ENCODE assay signal across 16 cellular contexts in genomic region chr4:3491681-3492405, GRCh38. TPM values are rescaled to one million over a fixed set of nuclear protein-coding genes. Genes with fewer than 3 reads are reported as not detected.
A peak's percentile ranks its signal among the peaks of the same experiment; 100 is the strongest.
DNase-seq lines count a peak whose midpoint lies in the region; TF ChIP-seq lines count a peak whose summit lies in the region.
"Had no signal": no experiment of that assay in that cellular context is flagged by ENCODE, and none has a peak within 500 bp of the region (broad histone marks: within the 10 kb centered on the region; RNA-seq: fewer than 3 reads in every experiment).

No MANE protein-coding gene starts in this region.

- H3K27ac ChIP-seq in tibial artery = no peak overlapping the region
- H3K27ac ChIP-seq in thyroid gland = no peak overlapping the region
- H3K27ac ChIP-seq: breast epithelium, pancreas had no signal

- H3K27me3 ChIP-seq in tibial artery = peaks cover 0 to 51% of the 10 kb centered on the region in 2 donors
- no peaks in the 10 kb centered on the region for H3K27me3 ChIP-seq in thyroid gland
- H3K27me3 ChIP-seq: pancreas had no signal

- WGBS in thyroid gland, 2 donors = 48 to 71% methylated on average over 12 of the region's 17 CpGs

- no peak for TF ChIP-seq POLR2A in thyroid gland (IDR thresholded peaks at IDR 0.05)

- H3K4me3 ChIP-seq in tibial artery (no peak overlapping the region), thyroid gland (replicated peaks in 1 of 3) (no peak overlapping the region)
- H3K4me3 ChIP-seq: breast epithelium, pancreas had no signal

- no peaks in the 10 kb centered on the region for H3K9me3 ChIP-seq in tibial artery
- H3K9me3 ChIP-seq in thyroid gland = no peaks in the 10 kb centered on the region
- H3K9me3 ChIP-seq: breast epithelium, pancreas had no signal

- TF ChIP-seq CTCF in tibial artery (IDR thresholded peaks at IDR 0.05) (no peak), thyroid gland (IDR thresholded peaks at IDR 0.05) (no peak)

- DNase-seq in EL (peak; percentile 34), NCI-H69 (lab: John Stamatoyannopoulos, UW) (peak; percentile 47), fibroblast of gingiva (ENCODE audit: low read depth) (peak; percentile 32), non-pigmented ciliary epithelial cell (ENCODE audit: low read depth) (peak; percentile 1), tibial artery (no peak), HuH-7.5 (ENCODE audit: low spot score) (no peak), thyroid gland (no peak)
- no peak for DNase-seq in activated naive CD4-positive, alpha-beta T cell treated with anti-CD3 and anti-CD28 coated beads, Interleukin-2, amount 50 U/mL, for 16 hours
- DNase-seq: activated CD4-positive, CD25-positive, alpha-beta regulatory T cell treated with anti-CD3 and anti-CD28 coated beads, Interleukin-2, amount 50 U/mL, for 72 hours; activated CD8-positive, alpha-beta memory T cell treated with anti-CD3 and anti-CD28 coated beads, Interleukin-2, amount 50 U/mL, for 4 hours; CD4-positive, alpha-beta T cell; glutamatergic neuron; midbrain; T-helper 2 cell had no signal

- H3K4me1 ChIP-seq in tibial artery (peaks cover 0 to 8% (median 2%) of the 10 kb centered on the region in 4 donors), thyroid gland (no peaks in the 10 kb centered on the region)
- H3K4me1 ChIP-seq: breast epithelium, pancreas had no signal

- intact Hi-C loops in tibial artery (cut with DNase I; ENCODE audit: low total_unique reads) (no loop called here), thyroid gland (cut with DNase I) (no loop called here)

- H3K36me3 ChIP-seq in tibial artery = peaks cover 0 to 5% (median 0%) of the 10 kb centered on the region in 3 donors
- H3K36me3 ChIP-seq in thyroid gland = no peaks in the 10 kb centered on the region
- H3K36me3 ChIP-seq: breast epithelium had no signal

RNA-seq across cellular contexts. Expression of gene DOK7, which starts 28.7 kb away (rescaled TPM):
- total RNA-seq in thyroid gland = 1 to 10 TPM in 1 of 4 donors, under 1 TPM in 3; 0.25 to 2.7 (median 0.52) TPM
- total RNA-seq: CD4-positive, alpha-beta T cell had no signal

RNA-seq across cellular contexts. Expression of gene LRPAP1, which starts 40.4 kb away (rescaled TPM):
- total RNA-seq in thyroid gland = 100 to 1,000 TPM; 168 to 320 (median 259) TPM

RNA-seq across cellular contexts. Expression of gene HGFAC, which starts 50.1 kb away (rescaled TPM):
- under 1 TPM in 1 of 4 donors, not detected in 3; 0.54 TPM for total RNA-seq in thyroid gland

Comparison
In these comparisons a context has a peak if more than half of its experiments do, and no peak if none do; other contexts are left out.
1. DNase-seq: peak in EL (single experiment), NCI-H69 (single experiment), fibroblast of gingiva (single experiment) and non-pigmented ciliary epithelial cell (single experiment); none in activated naive CD4-positive, alpha-beta T cell treated with anti-CD3 and anti-CD28 coated beads, Interleukin-2, amount 50 U/mL, for 16 hours (single experiment), tibial artery (0 of 2), HuH-7.5 (single experiment) and thyroid gland (0 of 2).